In the genomic region with DNA sequence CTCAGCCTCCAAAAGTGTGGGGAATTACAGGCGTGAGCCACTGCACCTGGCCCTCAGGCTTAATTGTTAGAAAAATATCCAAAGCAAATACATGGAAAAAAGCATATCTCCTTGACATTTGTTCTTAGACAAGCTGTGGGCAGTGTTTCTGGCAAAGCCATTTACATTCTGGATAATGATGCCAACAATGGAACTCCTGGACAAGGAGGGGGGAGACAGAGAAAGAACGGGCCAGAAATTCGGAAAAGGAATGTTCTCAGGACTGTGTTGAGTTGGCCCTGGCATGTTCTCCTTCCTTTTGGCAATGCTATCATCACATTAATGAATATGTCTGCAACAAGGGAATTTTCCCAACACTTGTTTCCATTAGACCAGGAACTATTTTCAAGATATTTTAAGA, we compare ENCODE assay signal across 12 cellular contexts.
A peak's percentile ranks its signal among the peaks of the same experiment; 100 is the strongest.
DNase-seq lines count a peak whose midpoint lies in the region; ATAC-seq and TF ChIP-seq lines count a peak whose summit lies in the region.
"Had no signal": no experiment of that assay in that cellular context is flagged by ENCODE, and none has a peak within 500 bp of the region (broad histone marks: within the 10 kb centered on the region; RNA-seq: fewer than 3 reads in every experiment).

No MANE protein-coding gene starts in this region.

- no TSS peak for BruUV-seq in MCF 10A (replicated peaks; lab: Mats Ljungman, UMichigan)

- H3K9me3 Mint-ChIP-seq in MCF 10A (ENCODE audit: unreplicated experiment), result no peaks in the 10 kb centered on the region
- H3K9me3 Mint-ChIP-seq: CD8-positive, alpha-beta memory T cell had no signal

- no peak overlapping the region for H3K4me3 ChIP-seq in foreskin fibroblast (ENCODE audit: low read depth in 1 of 2, low read length in 2 of 2)
- H3K4me3 ChIP-seq: HAP-1 had no signal

- H3K27ac Mint-ChIP-seq in MCF 10A (ENCODE audit: low read depth, unreplicated experiment), result peak overlapping the region; percentile 82

- TF ChIP-seq CTCF in MCF 10A (IDR thresholded peaks at IDR 0.05; ENCODE audit: unreplicated experiment), result no peak
- TF ChIP-seq CTCF in foreskin fibroblast (IDR thresholded peaks at IDR 0.05; ENCODE audit: low read depth, low read length), result no peak

- intact Hi-C loops in MCF 10A (cut with micrococcal nuclease) (no loop called here), left ventricle myocardium superior (cut with micrococcal nuclease) (no loop called here)

- no peaks in the 10 kb centered on the region for H3K27me3 Mint-ChIP-seq in MCF 10A (ENCODE audit: insufficient read depth, unreplicated experiment)
- H3K27me3 Mint-ChIP-seq: brain; CD8-positive, alpha-beta memory T cell had no signal

- H3K36me3 Mint-ChIP-seq in MCF 10A (ENCODE audit: insufficient read depth, unreplicated experiment), result peaks cover 26% of the 10 kb centered on the region

- POLR2A ChIA-PET in MCF 10A (lab: Yijun Ruan, JAX), result interaction anchor here (0.6 to 3.3 kb wide), 9 partner anchors 9 to 147 kb away, joined by 3 to 27 read pairs (median 4); no protein-coding TSS in a partner anchor

- DNase-seq in NCI-H146 treated with DMSO at 0.1 percent for 48 hours (lab: John Stamatoyannopoulos, UW; ENCODE audit: unreplicated experiment) (peak; percentile 85), MCF 10A (ENCODE audit: unreplicated experiment) (peak; percentile 76), left ventricle myocardium superior (peak; percentile 27), superior temporal gyrus (ENCODE audit: extremely low spot score) (peak; percentile 48), DMS79 (lab: John Stamatoyannopoulos, UW) (no peak), NCI-H526 (lab: John Stamatoyannopoulos, UW) (no peak), foreskin fibroblast (no peak)
- DNase-seq: CD8-positive, alpha-beta memory T cell had no signal

- ATAC-seq in left ventricle myocardium superior (peak; percentile 75), HG02885 (IDR thresholded peaks at IDR 0.05; ENCODE audit: poor library complexity, unreplicated experiment) (no peak)

- no peak overlapping the region for H3K4me3 Mint-ChIP-seq in MCF 10A (ENCODE audit: unreplicated experiment)
- H3K4me3 Mint-ChIP-seq: CD8-positive, alpha-beta memory T cell; neural crest cell had no signal

- peaks cover 21% of the 10 kb centered on the region for H3K4me1 Mint-ChIP-seq in MCF 10A (ENCODE audit: insufficient read depth, unreplicated experiment)

- CTCF ChIA-PET in MCF 10A (lab: Yijun Ruan, JAX), result interaction anchor here (1.6 kb wide), 1 partner anchor 12 kb away, joined by 3 read pairs; no protein-coding TSS in a partner anchor

Comparison
In these comparisons a context has a peak if more than half of its experiments do, and no peak if none do; other contexts are left out.
1. DNase-seq: peak in NCI-H146 treated with DMSO at 0.1 percent for 48 hours (single experiment), MCF 10A (single experiment), left ventricle myocardium superior (single experiment) and superior temporal gyrus (single experiment); none in DMS79 (single experiment), NCI-H526 (0 of 2) and foreskin fibroblast (0 of 2).